ENCODE assay signal across 8 cellular contexts in the genomic region with DNA sequence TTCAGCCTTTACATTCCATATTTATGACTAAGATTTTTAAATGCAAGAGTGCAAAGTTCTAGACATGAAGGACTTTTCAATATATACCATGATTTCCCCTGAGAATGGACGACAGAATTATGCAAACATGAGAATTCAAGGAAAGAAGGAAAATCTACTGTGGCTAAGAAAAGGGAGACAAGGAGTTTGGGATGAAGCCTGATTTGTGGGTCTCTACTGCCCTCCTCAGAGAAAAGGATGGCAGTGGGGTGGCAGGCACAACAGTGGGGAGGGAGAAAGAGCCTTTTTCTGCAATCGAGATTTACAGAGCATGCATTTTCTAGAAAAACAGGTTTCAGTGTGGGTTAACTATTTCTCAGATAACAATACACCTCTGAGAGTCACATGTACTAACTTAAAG.
DNase-seq lines count a peak whose midpoint lies in the region; ATAC-seq and TF ChIP-seq lines count a peak whose summit lies in the region.

No MANE protein-coding gene starts in this region.

- H3K4me1 ChIP-seq in heart right ventricle (no peaks in the 10 kb centered on the region), uterus (no peaks in the 10 kb centered on the region)

- H3K4me3 ChIP-seq in heart right ventricle: no peak overlapping the region
- no peak overlapping the region for H3K4me3 ChIP-seq in uterus

- H3K36me3 ChIP-seq in heart right ventricle: no peaks in the 10 kb centered on the region
- H3K36me3 ChIP-seq in uterus: no peaks in the 10 kb centered on the region

- no peaks in the 10 kb centered on the region for H3K27me3 ChIP-seq in heart right ventricle
- no peaks in the 10 kb centered on the region for H3K27me3 ChIP-seq in uterus

- no peak overlapping the region for H3K27ac Mint-ChIP-seq in stimulated activated effector memory CD8-positive, alpha-beta T cell treated with anti-CD3 and anti-CD28 coated beads, Interleukin-12 subunit alpha, Interleukin-12 subunit beta, amount 100 ng/mL, for 72 hours

- WGBS in heart right ventricle, 2 donors: 14 to 21% methylated on average over 2 of the region's 2 CpGs

- no peaks in the 10 kb centered on the region for H3K36me3 Mint-ChIP-seq in stimulated activated effector memory CD8-positive, alpha-beta T cell treated with anti-CD3 and anti-CD28 coated beads, Interleukin-12 subunit alpha, Interleukin-12 subunit beta, amount 100 ng/mL, for 72 hours

- peaks cover 11% of the 10 kb centered on the region for H3K9me3 Mint-ChIP-seq in stimulated activated effector memory CD8-positive, alpha-beta T cell treated with anti-CD3 and anti-CD28 coated beads, Interleukin-12 subunit alpha, Interleukin-12 subunit beta, amount 100 ng/mL, for 72 hours

- DNase-seq in heart right ventricle: no peak
- DNase-seq in left ventricle myocardium superior: no peak
- DNase-seq in SK-N-DZ (ENCODE audit: low spot score): peak; percentile 72
- DNase-seq in iPS-NIHi7 (ENCODE audit: extremely low spot score): peak; percentile 65
- DNase-seq in uterus: no peak
- DNase-seq in stimulated activated effector memory CD8-positive, alpha-beta T cell treated with anti-CD3 and anti-CD28 coated beads, Interleukin-12 subunit alpha, Interleukin-12 subunit beta, amount 100 ng/mL, for 72 hours (ENCODE audit: low spot score in 2 of 2): no peak
- DNase-seq in SKM-1 treated with dmso at 0.1 percent for 144 hours (lab: John Stamatoyannopoulos, UW; ENCODE audit: unreplicated experiment): no peak
- no peak for DNase-seq in KG1 (lab: John Stamatoyannopoulos, UW)

- H3K4me3 Mint-ChIP-seq in stimulated activated effector memory CD8-positive, alpha-beta T cell treated with anti-CD3 and anti-CD28 coated beads, Interleukin-12 subunit alpha, Interleukin-12 subunit beta, amount 100 ng/mL, for 72 hours: no peak overlapping the region

- no peak for TF ChIP-seq POLR2A in uterus (IDR thresholded peaks at IDR 0.05)

- TF ChIP-seq CTCF in heart right ventricle (IDR thresholded peaks at IDR 0.05) (peak in 7 of 9 donors; percentile 30 to 58 (median 41)), uterus (IDR thresholded peaks at IDR 0.05) (peak in 3 of 4 experiments; percentile 6 to 8 (median 8))

- ATAC-seq in heart right ventricle (peak in 2 of 8 donors; percentile 42), left ventricle myocardium superior (no peak)
- ATAC-seq in stimulated activated effector memory CD8-positive, alpha-beta T cell treated with anti-CD3 and anti-CD28 coated beads, Interleukin-12 subunit alpha, Interleukin-12 subunit beta, amount 100 ng/mL, for 72 hours: no peak

- H3K27ac ChIP-seq in heart right ventricle (no peak overlapping the region), uterus (no peak overlapping the region)

- H3K9me3 ChIP-seq in heart right ventricle: no peaks in the 10 kb centered on the region
- no peaks in the 10 kb centered on the region for H3K9me3 ChIP-seq in uterus

- no peaks in the 10 kb centered on the region for H3K4me1 Mint-ChIP-seq in stimulated activated effector memory CD8-positive, alpha-beta T cell treated with anti-CD3 and anti-CD28 coated beads, Interleukin-12 subunit alpha, Interleukin-12 subunit beta, amount 100 ng/mL, for 72 hours

- intact Hi-C loops in heart right ventricle (cut with DNase I): no loop called here
- intact Hi-C loops in left ventricle myocardium superior (cut with micrococcal nuclease): no loop called here
- intact Hi-C loops in uterus (cut with DNase I; ENCODE audit: low total_unique reads): no loop called here

Comparison
In these comparisons a context has a peak if more than half of its experiments do, and no peak if none do; other contexts are left out.
1. DNase-seq: peak in SK-N-DZ (single experiment) and iPS-NIHi7 (single experiment); none in heart right ventricle (0 of 2), left ventricle myocardium superior (single experiment), uterus (0 of 2), stimulated activated effector memory CD8-positive, alpha-beta T cell treated with anti-CD3 and anti-CD28 coated beads, Interleukin-12 subunit alpha, Interleukin-12 subunit beta, amount 100 ng/mL, for 72 hours (0 of 2), SKM-1 treated with dmso at 0.1 percent for 144 hours (single experiment) and KG1 (single experiment).